ENCODE assay signal across 12 cellular contexts in the genomic region with DNA sequence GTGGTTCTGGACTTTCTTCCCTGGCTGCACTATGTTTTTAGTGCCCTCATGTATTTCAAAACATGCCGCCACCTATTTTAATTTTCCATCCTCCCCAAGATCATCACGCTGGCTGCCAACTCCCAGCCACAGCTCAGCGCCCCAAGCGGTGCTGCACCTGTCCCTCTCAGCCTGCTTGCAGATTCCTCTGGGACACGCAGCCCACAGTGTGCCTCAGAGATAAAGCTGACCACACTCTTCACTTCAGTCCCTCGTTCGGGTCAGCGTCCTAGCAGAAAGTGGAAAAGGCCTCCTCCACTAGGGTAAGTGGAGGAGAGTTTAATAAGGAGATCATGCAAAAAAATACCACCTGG.
"Had no signal": no experiment of that assay in that cellular context is flagged by ENCODE, and none has a peak within 500 bp of the region (broad histone marks: within the 10 kb centered on the region; RNA-seq: fewer than 3 reads in every experiment).

No MANE protein-coding gene starts in this region.

- H3K27ac ChIP-seq: breast epithelium, ovary, upper lobe of left lung had no signal

- H3K36me3 ChIP-seq: breast epithelium, ovary, upper lobe of left lung had no signal

- ATAC-seq: activated T-cell treated with anti-CD3 and anti-CD28 coated beads, Interleukin-2, amount 50 U/mL, for 72 hours had no signal

- H3K27me3 ChIP-seq: breast epithelium, ovary, upper lobe of left lung had no signal

- H3K9me3 ChIP-seq: breast epithelium, ovary had no signal

- H3K4me3 ChIP-seq: breast epithelium, ovary, upper lobe of left lung had no signal

- H3K4me1 ChIP-seq: breast epithelium, upper lobe of left lung had no signal

- FAIRE-seq: TTC549 had no signal

- DNase-seq: activated CD4-positive, alpha-beta T cell treated with anti-CD3 and anti-CD28 coated beads, Interleukin-2, amount 50 U/mL, for 4 hours; activated CD8-positive, alpha-beta memory T cell treated with anti-CD3 and anti-CD28 coated beads, Interleukin-2, amount 50 U/mL, for 4 hours; activated gamma-delta T cell treated with Interleukin-2 at 50 U/mL for 16 hours; activated T-cell treated with anti-CD3 and anti-CD28 coated beads, Interleukin-2, amount 50 U/mL, for 72 hours; aorta; endodermal cell; hippocampal formation; ovary; stimulated activated CD4-positive, alpha-beta T cell treated with anti-CD3 and anti-CD28 coated beads, Interleukin-4, amount 100 ng/mL, for 24 hours had no signal
